ENCODE assay signal across 12 cellular contexts in genomic region chr2:235954888-235955480, GRCh38.
DNase-seq lines count a peak whose midpoint lies in the region; ATAC-seq and TF ChIP-seq lines count a peak whose summit lies in the region.
"Had no signal": no experiment of that assay in that cellular context is flagged by ENCODE, and none has a peak within 500 bp of the region (broad histone marks: within the 10 kb centered on the region; RNA-seq: fewer than 3 reads in every experiment).

No MANE protein-coding gene starts in this region.

- no peak overlapping the region for H3K9ac ChIP-seq in BLaER1

- H3K27ac Mint-ChIP-seq in natural killer cell, result no peak overlapping the region
- H3K27ac Mint-ChIP-seq: CD4-positive, CD25-positive, alpha-beta regulatory T cell; IgD-negative memory B cell had no signal

- H3K4me1 ChIP-seq in BLaER1 (peaks cover 25% of the 10 kb centered on the region), spleen (peaks cover 0 to 6% (median 0%) of the 10 kb centered on the region in 6 donors), SJCRH30 (peaks cover 11% of the 10 kb centered on the region)

- TF ChIP-seq POLR2A in NB4 (IDR thresholded peaks at IDR 0.05; ENCODE audit: extremely low read depth, insufficient read length), result no peak
- TF ChIP-seq POLR2A in spleen (IDR thresholded peaks at IDR 0.05), result no peak

- no peaks in the 10 kb centered on the region for H3K9me3 ChIP-seq in BLaER1
- H3K9me3 ChIP-seq in spleen, result no peaks in the 10 kb centered on the region
- H3K9me3 ChIP-seq in SJCRH30 (replicated peaks), result no peaks in the 10 kb centered on the region

- no peaks in the 10 kb centered on the region for H4K20me1 ChIP-seq in BLaER1

- CTCF ChIA-PET in HEK293T (lab: Yijun Ruan, JAX), result no interaction called here

- H3K4me3 ChIP-seq in BLaER1, result no peak overlapping the region
- no peak overlapping the region for H3K4me3 ChIP-seq in NB4 (ENCODE audit: low read depth, low read length)
- H3K4me3 ChIP-seq in spleen, result no peak overlapping the region
- no peak overlapping the region for H3K4me3 ChIP-seq in SJCRH30

- peaks cover 3% of the 10 kb centered on the region in 2 donors for H3K27me3 Mint-ChIP-seq in natural killer cell (ENCODE audit: low read depth in 2 of 2)

- H3K36me3 ChIP-seq in BLaER1 (peaks cover 55% of the 10 kb centered on the region), spleen (no peaks in the 10 kb centered on the region), SJCRH30 (no peaks in the 10 kb centered on the region; the same call in 1 of the 2 replicates)

- no peak for TF ChIP-seq CTCF in NB4 (IDR thresholded peaks at IDR 0.05; ENCODE audit: low read depth, low read length)
- no peak for TF ChIP-seq CTCF in natural killer cell (IDR thresholded peaks at IDR 0.05)
- TF ChIP-seq CTCF in spleen (IDR thresholded peaks at IDR 0.05 in 8 of 11, conservative IDR thresholded peaks at IDR 0.05 in 3 of 11), result no peak

- no peaks in the 10 kb centered on the region for H3K27me3 ChIP-seq in BLaER1
- no peaks in the 10 kb centered on the region for H3K27me3 ChIP-seq in spleen (replicated peaks in 1 of 7)
- H3K27me3 ChIP-seq in SJCRH30, result no peaks in the 10 kb centered on the region

- no peaks in the 10 kb centered on the region for H3K36me3 Mint-ChIP-seq in natural killer cell
- H3K36me3 Mint-ChIP-seq: CD4-positive, CD25-positive, alpha-beta regulatory T cell; IgD-negative memory B cell had no signal

- peak; percentile 35 to 77 (median 58) for ATAC-seq in natural killer cell
- ATAC-seq: HCT116 had no signal

- peak overlapping the region; percentile 60 for H3K4me3 Mint-ChIP-seq in natural killer cell
- H3K4me3 Mint-ChIP-seq: IgD-negative memory B cell had no signal

- H3K9me3 Mint-ChIP-seq in natural killer cell, result no peaks in the 10 kb centered on the region

- WGBS in spleen, 5 donors, result 88 to 94% (median 89%) methylated on average over 11 to 13 of the region's 13 CpGs

- peak overlapping the region; percentile 8 for H3K4me2 ChIP-seq in BLaER1

- H3K27ac ChIP-seq in BLaER1 (no peak overlapping the region), spleen (no peak overlapping the region), SJCRH30 (no peak overlapping the region)

- intact Hi-C loops in natural killer cell (cut with micrococcal nuclease), result no loop called here
- intact Hi-C loops in spleen (cut with DNase I; ENCODE audit: low total_unique reads), result no loop called here

- H3K4me1 Mint-ChIP-seq in natural killer cell, result peaks cover 27 to 43% of the 10 kb centered on the region in 2 donors
- H3K4me1 Mint-ChIP-seq: IgD-negative memory B cell had no signal

- DNase-seq in NB4 (ENCODE audit: low read depth) (peak; percentile 46), natural killer cell (no peak), spleen (peak; percentile 53), SJCRH30 (no peak), HEK293T (ENCODE audit: extremely low spot score) (no peak), NCI-H2081 treated with DMSO at 0.1 percent for 48 hours (lab: John Stamatoyannopoulos, UW) (no peak)
- DNase-seq: Calu3; CD4-positive, CD25-positive, alpha-beta regulatory T cell; DMS 273 treated with DMSO at 0.1 percent for 48 hours had no signal

- POLR2A ChIA-PET in HEK293T (lab: Yijun Ruan, JAX), result no interaction called here

TF ChIP-seq in HEK293T, 16 proteins besides CTCF, POLR2A, EP300 and RAD21:
- TF ChIP-seq NFRKB (IDR thresholded peaks at IDR 0.05) (no peak), PKNOX1 (IDR thresholded peaks at IDR 0.05) (no peak), FOXK2 (IDR thresholded peaks at IDR 0.05) (no peak), CTBP1 (IDR thresholded peaks at IDR 0.05; ENCODE audit: borderline replicate concordance) (no peak)
TF ChIP-seq in HEK293T: peak in this region for 0.

Comparison
In these comparisons a context has a peak if more than half of its experiments do, and no peak if none do; other contexts are left out.
1. DNase-seq: peak in NB4 (single experiment) and spleen (single experiment); none in natural killer cell (single experiment), SJCRH30 (0 of 2), HEK293T (single experiment) and NCI-H2081 treated with DMSO at 0.1 percent for 48 hours (single experiment).